34 cellular contexts compared by ENCODE assay signal in genomic region chr14:78175412-78175811, GRCh38. TPM values are rescaled to one million over a fixed set of nuclear protein-coding genes. Genes with fewer than 3 reads are reported as not detected.
"Had no signal": no experiment of that assay in that cellular context is flagged by ENCODE, and none has a peak within 500 bp of the region (broad histone marks: within the 10 kb centered on the region; RNA-seq: fewer than 3 reads in every experiment).

No MANE protein-coding gene starts in this region.

- H3K27me3 ChIP-seq: MG63 had no signal

- H3K4me3 ChIP-seq: MG63 had no signal

- H3K9ac ChIP-seq: KMS-11 had no signal

- H3K27ac ChIP-seq: KMS-11 had no signal

- H3K36me3 ChIP-seq: MG63 had no signal

- DNase-seq: Karpas-422, Kasumi-1, MG63, MM.1S, MV-4-11, NCI-H1048, NCI-H1092, NCI-H1092 treated with DMSO at 0.1 percent for 48 hours, NCI-H1105, NCI-H1105 treated with DMSO at 0.1 percent for 48 hours, NCI-H1417, NCI-H1417 treated with DMSO at 0.1 percent for 48 hours, NCI-H1436, NCI-H1436 treated with DMSO at 0.1 percent for 48 hours, NCI-H146, NCI-H1694, NCI-H1694 treated with DMSO at 0.1 percent for 48 hours, NCI-H187, NCI-H187 treated with DMSO at 0.1 percent for 48 hours, NCI-H1930, NCI-H2029, NCI-H2029 treated with DMSO at 0.1 percent for 48 hours, NCI-H2081, NCI-H2081 treated with DMSO at 0.1 percent for 48 hours, NCI-H2107, NCI-H2171, NCI-H2171 treated with DMSO at 0.1 percent for 48 hours, NCI-H226, NCI-H345, NCI-H446, NCI-H446 treated with DMSO at 0.1 percent for 48 hours, NCI-H510A had no signal

- H3K9me3 ChIP-seq: MG63 had no signal

- H3K4me2 ChIP-seq: KMS-11 had no signal

RNA-seq across cellular contexts. Expression of gene NRXN3, which starts 5.2 kb away (rescaled TPM):
- total RNA-seq: MCF 10A had no signal
